ENCODE assay signal across 14 cellular contexts in genomic region chr2:46460241-46460921, GRCh38. TPM values are rescaled to one million over a fixed set of nuclear protein-coding genes. Genes with fewer than 3 reads are reported as not detected.
DNase-seq lines count a peak whose midpoint lies in the region; ATAC-seq, FAIRE-seq and TF ChIP-seq lines count a peak whose summit lies in the region.
"Had no signal": no experiment of that assay in that cellular context is flagged by ENCODE, and none has a peak within 500 bp of the region (broad histone marks: within the 10 kb centered on the region; RNA-seq: fewer than 3 reads in every experiment).

No MANE protein-coding gene starts in this region.

- H3K36me3 Mint-ChIP-seq in astrocyte (ENCODE audit: low read depth, unreplicated experiment): no peaks in the 10 kb centered on the region
- no peaks in the 10 kb centered on the region for H3K36me3 Mint-ChIP-seq in nephron progenitor cell (ENCODE audit: low read depth)
- no peaks in the 10 kb centered on the region for H3K36me3 Mint-ChIP-seq in activated naive CD8-positive, alpha-beta T cell treated with anti-CD3 and anti-CD28 coated beads, Interleukin-2, amount 50 U/mL, for 24 hours (ENCODE audit: low read depth)

- TF ChIP-seq CTCF in astrocyte (IDR thresholded peaks at IDR 0.05; ENCODE audit: insufficient read depth, low read depth, low read length) (no peak), pancreas (IDR thresholded peaks at IDR 0.05) (no peak), nephron progenitor cell (IDR thresholded peaks at IDR 0.05) (no peak)

- H3K4me2 ChIP-seq in BLaER1 (peak overlapping the region; percentile 1; the same call in 1 of the 2 replicates), astrocyte (ENCODE audit: low read length) (no peak overlapping the region)

- no peaks in the 10 kb centered on the region for H3K36me3 ChIP-seq in BLaER1
- no peaks in the 10 kb centered on the region for H3K36me3 ChIP-seq in astrocyte (ENCODE audit: insufficient read depth, low read length)
- no peaks in the 10 kb centered on the region for H3K36me3 ChIP-seq in pancreas
- H3K36me3 ChIP-seq: SJSA1 had no signal

- 22% methylated on average over 16 of the region's 16 CpGs for WGBS in right cardiac atrium
- WGBS in pancreas, 2 donors: 58 to 62% methylated on average over 16 of the region's 16 CpGs

- H3K4me1 Mint-ChIP-seq in astrocyte (ENCODE audit: low read depth, unreplicated experiment) (no peaks in the 10 kb centered on the region), nephron progenitor cell (peaks cover 20% of the 10 kb centered on the region)
- H3K4me1 Mint-ChIP-seq in activated naive CD8-positive, alpha-beta T cell treated with anti-CD3 and anti-CD28 coated beads, Interleukin-2, amount 50 U/mL, for 24 hours: peaks cover 9% of the 10 kb centered on the region

- peak overlapping the region; percentile 67 for H2AFZ ChIP-seq in astrocyte (ENCODE audit: low read depth, low read length)

- H3K4me3 Mint-ChIP-seq in astrocyte (ENCODE audit: unreplicated experiment) (no peak overlapping the region), nephron progenitor cell (no peak overlapping the region)
- H3K4me3 Mint-ChIP-seq in activated naive CD8-positive, alpha-beta T cell treated with anti-CD3 and anti-CD28 coated beads, Interleukin-2, amount 50 U/mL, for 24 hours: no peak overlapping the region
- H3K4me3 Mint-ChIP-seq: central memory CD8-positive, alpha-beta T cell had no signal

- H3K27ac ChIP-seq in BLaER1 (no peak overlapping the region), astrocyte (ENCODE audit: low read depth, low read length) (no peak overlapping the region), right cardiac atrium (ENCODE audit: low read length) (peak overlapping the region; percentile 76), pancreas (peak overlapping the region in 3 of 4 donors; percentile 16 to 58 (median 55))
- H3K27ac ChIP-seq: SJSA1 had no signal

- no peaks in the 10 kb centered on the region for H3K9me3 ChIP-seq in BLaER1
- no peaks in the 10 kb centered on the region for H3K9me3 ChIP-seq in astrocyte (ENCODE audit: insufficient read depth, low read depth, low read length)
- H3K9me3 ChIP-seq in right cardiac atrium (ENCODE audit: control insufficient read depth, low read length): no peaks in the 10 kb centered on the region
- no peaks in the 10 kb centered on the region for H3K9me3 ChIP-seq in pancreas
- H3K9me3 ChIP-seq: SJSA1 had no signal

- no peaks in the 10 kb centered on the region for H3K27me3 ChIP-seq in BLaER1
- no peaks in the 10 kb centered on the region for H3K27me3 ChIP-seq in astrocyte (ENCODE audit: insufficient read depth, low read length)
- no peaks in the 10 kb centered on the region for H3K27me3 ChIP-seq in right cardiac atrium (ENCODE audit: control insufficient read depth, insufficient read depth)
- no peaks in the 10 kb centered on the region for H3K27me3 ChIP-seq in pancreas
- H3K27me3 ChIP-seq: SJSA1 had no signal

- H3K4me1 ChIP-seq in BLaER1: peaks cover 24% of the 10 kb centered on the region
- H3K4me1 ChIP-seq in astrocyte (ENCODE audit: insufficient read depth, low read length): peaks cover 6% of the 10 kb centered on the region
- H3K4me1 ChIP-seq in right cardiac atrium (ENCODE audit: control insufficient read depth, insufficient read depth, low read length): peaks cover 16% of the 10 kb centered on the region
- H3K4me1 ChIP-seq in pancreas: peaks cover 0 to 7% (median 0%) of the 10 kb centered on the region in 3 donors
- H3K4me1 ChIP-seq: SJSA1 had no signal

- no peak overlapping the region for H3K9ac ChIP-seq in BLaER1
- no peak overlapping the region for H3K9ac ChIP-seq in astrocyte (ENCODE audit: low read length)

- intact Hi-C loops in right cardiac atrium (cut with DNase I): loop anchor here in 1 of 4 donors (2.0 kb wide), 1 partner anchor 466 kb away; no protein-coding TSS in a partner anchor
- intact Hi-C loops in pancreas (cut with DNase I): no loop called here

- H3K4me3 ChIP-seq in BLaER1: no peak overlapping the region
- no peak overlapping the region for H3K4me3 ChIP-seq in astrocyte (ENCODE audit: insufficient read depth, low read depth, low read length)
- H3K4me3 ChIP-seq in right cardiac atrium (ENCODE audit: low read length): no peak overlapping the region
- no peak overlapping the region for H3K4me3 ChIP-seq in pancreas
- H3K4me3 ChIP-seq: SJSA1 had no signal

- H3K79me2 ChIP-seq in astrocyte (ENCODE audit: insufficient read depth, low read length): no peaks in the 10 kb centered on the region

- peaks cover 30% of the 10 kb centered on the region for H3K27me3 Mint-ChIP-seq in astrocyte (ENCODE audit: low read depth, unreplicated experiment)
- peaks cover 11% of the 10 kb centered on the region for H3K27me3 Mint-ChIP-seq in nephron progenitor cell (ENCODE audit: low read depth, poor library complexity)
- no peaks in the 10 kb centered on the region for H3K27me3 Mint-ChIP-seq in activated naive CD8-positive, alpha-beta T cell treated with anti-CD3 and anti-CD28 coated beads, Interleukin-2, amount 50 U/mL, for 24 hours
- H3K27me3 Mint-ChIP-seq: central memory CD8-positive, alpha-beta T cell had no signal

- peak; percentile 73 to 78 for ATAC-seq in right cardiac atrium
- ATAC-seq in pancreas: peak; percentile 37 to 68 (median 53)
- ATAC-seq in HG03520 (IDR thresholded peaks at IDR 0.05; ENCODE audit: unreplicated experiment): no peak
- ATAC-seq in activated naive CD8-positive, alpha-beta T cell treated with anti-CD3 and anti-CD28 coated beads, Interleukin-2, amount 50 U/mL, for 24 hours: no peak

- H3K27ac Mint-ChIP-seq in astrocyte (ENCODE audit: unreplicated experiment): no peak overlapping the region
- no peak overlapping the region for H3K27ac Mint-ChIP-seq in nephron progenitor cell
- H3K27ac Mint-ChIP-seq in activated naive CD8-positive, alpha-beta T cell treated with anti-CD3 and anti-CD28 coated beads, Interleukin-2, amount 50 U/mL, for 24 hours: no peak overlapping the region

- FAIRE-seq in astrocyte (lab: Jason Lieb, UNC): no peak
- FAIRE-seq in pancreas (lab: Jason Lieb, UNC): no peak

- DNase-seq in astrocyte (ENCODE audit: low read depth) (no peak), right cardiac atrium (peak; percentile 90 to 94 (median 92)), pancreas (peak in 5 of 6 donors; percentile 41 to 69 (median 58)), iPS-NIHi11 (ENCODE audit: low spot score) (no peak), nephron progenitor cell (no peak)
- DNase-seq in activated naive CD8-positive, alpha-beta T cell treated with anti-CD3 and anti-CD28 coated beads, Interleukin-2, amount 50 U/mL, for 24 hours: no peak
- DNase-seq: activated CD4-positive, CD25-positive, alpha-beta regulatory T cell treated with anti-CD3 and anti-CD28 coated beads, Interleukin-2, amount 50 U/mL, for 72 hours; mammary epithelial cell; NCI-H510A had no signal

- H3K9me3 Mint-ChIP-seq in astrocyte (ENCODE audit: unreplicated experiment) (no peaks in the 10 kb centered on the region), nephron progenitor cell (no peaks in the 10 kb centered on the region)
- H3K9me3 Mint-ChIP-seq in activated naive CD8-positive, alpha-beta T cell treated with anti-CD3 and anti-CD28 coated beads, Interleukin-2, amount 50 U/mL, for 24 hours: no peaks in the 10 kb centered on the region
- H3K9me3 Mint-ChIP-seq: central memory CD8-positive, alpha-beta T cell had no signal

- H4K20me1 ChIP-seq in BLaER1 (no peaks in the 10 kb centered on the region), astrocyte (ENCODE audit: insufficient read depth, low read length) (no peaks in the 10 kb centered on the region)

RNA-seq across cellular contexts. Expression of gene TMEM247, which starts 19.0 kb away (rescaled TPM):
- total RNA-seq in astrocyte: not detected in 2 replicates
- not detected for total RNA-seq in right cardiac atrium
- polyA plus RNA-seq in right cardiac atrium: not detected
- total RNA-seq in pancreas: not detected
- polyA plus RNA-seq in pancreas: not detected
- total RNA-seq: mammary epithelial cell, SJSA1, ureter had no signal
- polyA plus RNA-seq: mammary epithelial cell had no signal

Comparison
In these comparisons a context has a peak if more than half of its experiments do, and no peak if none do; other contexts are left out.
1. H3K27ac ChIP-seq: peak in right cardiac atrium (single experiment) and pancreas (3 of 4); none in BLaER1 (single experiment) and astrocyte (single experiment).
2. DNase-seq: peak in right cardiac atrium (3 of 3) and pancreas (5 of 6); none in astrocyte (single experiment), iPS-NIHi11 (single experiment), nephron progenitor cell (single experiment) and activated naive CD8-positive, alpha-beta T cell treated with anti-CD3 and anti-CD28 coated beads, Interleukin-2, amount 50 U/mL, for 24 hours (single experiment).
3. ATAC-seq: peak in right cardiac atrium (2 of 2) and pancreas (4 of 4); none in HG03520 (single experiment) and activated naive CD8-positive, alpha-beta T cell treated with anti-CD3 and anti-CD28 coated beads, Interleukin-2, amount 50 U/mL, for 24 hours (single experiment).